In genomic region chr10:43605850-43606322, GRCh38 we compare ENCODE assay signal across 1 cellular context.
TF ChIP-seq lines count a peak whose summit lies in the region.

No MANE protein-coding gene starts in this region.

TF ChIP-seq in WTC11, 78 proteins besides CTCF, POLR2A, EP300 and RAD21 (continued from another document):
- TF ChIP-seq ZNF532 (CRISPR knock-in tag; IDR thresholded peaks at IDR 0.05; ENCODE audit: borderline replicate concordance): no peak
TF ChIP-seq in WTC11: peak in this region for 0.
